In the genomic region with DNA sequence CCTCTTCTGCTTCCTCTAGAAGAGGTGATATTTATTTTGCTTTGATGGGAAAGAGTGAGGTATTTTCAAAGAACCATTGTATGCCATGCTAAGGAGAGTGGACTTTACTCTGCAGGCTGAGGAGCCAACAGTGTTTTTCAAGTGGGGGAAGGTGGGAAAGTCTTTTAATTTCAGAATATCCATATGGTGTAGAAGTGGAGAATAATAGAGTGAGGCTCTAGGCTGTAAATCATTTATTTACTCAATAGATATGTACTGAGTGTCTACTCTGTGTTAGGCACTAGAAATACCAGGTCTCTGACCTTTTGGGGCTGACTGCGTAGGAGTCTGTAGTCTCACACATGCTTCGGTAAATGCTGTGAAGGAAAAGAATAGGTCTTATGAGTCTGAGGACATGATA, we compare ENCODE assay signal across 31 cellular contexts.
"Had no signal": no experiment of that assay in that cellular context is flagged by ENCODE, and none has a peak within 500 bp of the region (broad histone marks: within the 10 kb centered on the region; RNA-seq: fewer than 3 reads in every experiment).

No MANE protein-coding gene starts in this region.

- H3K36me3 ChIP-seq: adrenal gland, ascending aorta, brain microvascular endothelial cell, pancreas, sigmoid colon, suprapubic skin, tibial artery, WERI-Rb-1 had no signal

- H3K4me3 ChIP-seq: adrenal gland, ascending aorta, coronary artery, dorsolateral prefrontal cortex, pancreas, psoas muscle, sigmoid colon, suprapubic skin, tibial artery had no signal

- DNase-seq: activated CD4-positive, alpha-beta memory T cell treated with anti-CD3 and anti-CD28 coated beads, Interleukin-2, amount 10 ng/mL, durations not matched to agents 7 days and 5 days; activated CD4-positive, alpha-beta T cell treated with anti-CD3 and anti-CD28 coated beads, Interleukin-2, amount 10 ng/mL, durations not matched to agents 7 days and 5 days; activated CD4-positive, CD25-positive, alpha-beta regulatory T cell treated with anti-CD3 and anti-CD28 coated beads, Interleukin-2, amount 50 U/mL, for 72 hours; activated CD8-positive, alpha-beta memory T cell treated with anti-CD3 and anti-CD28 coated beads, Interleukin-2, amount 10 ng/mL, durations not matched to agents 7 days and 5 days; activated naive CD4-positive, alpha-beta T cell; activated T-cell treated with anti-CD3 and anti-CD28 coated beads, Interleukin-2, amount 50 U/mL, for 48 hours; adrenal gland; brain microvascular endothelial cell; dorsolateral prefrontal cortex; effector memory CD4-positive, alpha-beta T cell; hippocampal formation; left cardiac atrium; left ventricle myocardium superior; nucleus accumbens; pancreas; psoas muscle; sigmoid colon; small intestine; stimulated activated CD4-positive, alpha-beta T cell treated with anti-CD3 and anti-CD28 coated beads, Interleukin-4, amount 100 ng/mL, for 24 hours; T-helper 17 cell; T1000; tibial artery; WERI-Rb-1 had no signal

- H3K27me3 ChIP-seq: adrenal gland, ascending aorta, brain microvascular endothelial cell, dorsolateral prefrontal cortex, pancreas, sigmoid colon, suprapubic skin, tibial artery had no signal

- H3K27ac Mint-ChIP-seq: activated CD4-positive, alpha-beta memory T cell treated with anti-CD3 and anti-CD28 coated beads, Interleukin-2, amount 10 ng/mL, durations not matched to agents 7 days and 5 days; activated CD4-positive, alpha-beta T cell treated with anti-CD3 and anti-CD28 coated beads, Interleukin-2, amount 10 ng/mL, durations not matched to agents 7 days and 5 days; activated CD8-positive, alpha-beta memory T cell treated with anti-CD3 and anti-CD28 coated beads, Interleukin-2, amount 10 ng/mL, durations not matched to agents 7 days and 5 days; activated naive CD4-positive, alpha-beta T cell treated with anti-CD3 and anti-CD28 coated beads, Interleukin-2, amount 50 U/mL, for 72 hours; activated T-helper 2 cell treated with anti-CD3 and anti-CD28 coated beads, Interferon-gamma antibody, Interleukin-2, Interleukin-4, amounts not matched to agents 10 μg/mL and 5 μg/mL and 100 μg/mL, durations not matched to agents 14 hours and 24 hours and 36 hours; stimulated activated memory B cell treated with anti-CD40 and anti-IgM and Interleukin-4, amounts not matched to agents 10 μg/mL and 1 μg/mL and 100 μg/mL, for 72 hours; T-helper 17 cell had no signal

- ATAC-seq: activated CD8-positive, alpha-beta memory T cell treated with anti-CD3 and anti-CD28 coated beads, Interleukin-2, amount 10 ng/mL, durations not matched to agents 7 days and 5 days; activated naive CD4-positive, alpha-beta T cell treated with anti-CD3 and anti-CD28 coated beads, Interleukin-2, amount 50 U/mL, for 72 hours; left cardiac atrium; left ventricle myocardium superior; psoas muscle; stimulated activated memory B cell treated with anti-CD40 and anti-IgM and Interleukin-4, amounts not matched to agents 10 μg/mL and 1 μg/mL and 100 μg/mL, for 72 hours; T-helper 17 cell had no signal

- H3K4me3 Mint-ChIP-seq: activated CD4-positive, alpha-beta memory T cell treated with anti-CD3 and anti-CD28 coated beads, Interleukin-2, amount 10 ng/mL, durations not matched to agents 7 days and 5 days; activated CD4-positive, alpha-beta T cell treated with anti-CD3 and anti-CD28 coated beads, Interleukin-2, amount 10 ng/mL, durations not matched to agents 7 days and 5 days; activated CD8-positive, alpha-beta memory T cell treated with anti-CD3 and anti-CD28 coated beads, Interleukin-2, amount 10 ng/mL, durations not matched to agents 7 days and 5 days; stimulated activated memory B cell treated with anti-CD40 and anti-IgM and Interleukin-4, amounts not matched to agents 10 μg/mL and 1 μg/mL and 100 μg/mL, for 72 hours; T-helper 17 cell had no signal

- H3K4me1 ChIP-seq: adrenal gland, ascending aorta, pancreas, psoas muscle, sigmoid colon, suprapubic skin, tibial artery had no signal

- H3K9me3 ChIP-seq: adrenal gland, ascending aorta, pancreas, psoas muscle, suprapubic skin had no signal

- H3K27ac ChIP-seq: adrenal gland, ascending aorta, brain microvascular endothelial cell, coronary artery, dorsolateral prefrontal cortex, psoas muscle, sigmoid colon, suprapubic skin, tibial artery, WERI-Rb-1 had no signal

- FAIRE-seq: frontal cortex, keratinocyte, pancreas, small intestine had no signal

- H3K4me1 Mint-ChIP-seq: activated CD4-positive, alpha-beta T cell treated with anti-CD3 and anti-CD28 coated beads, Interleukin-2, amount 10 ng/mL, durations not matched to agents 7 days and 5 days; stimulated activated memory B cell treated with anti-CD40 and anti-IgM and Interleukin-4, amounts not matched to agents 10 μg/mL and 1 μg/mL and 100 μg/mL, for 72 hours; T-helper 17 cell had no signal
